ENCODE assay signal across 1 cellular context in the genomic region with DNA sequence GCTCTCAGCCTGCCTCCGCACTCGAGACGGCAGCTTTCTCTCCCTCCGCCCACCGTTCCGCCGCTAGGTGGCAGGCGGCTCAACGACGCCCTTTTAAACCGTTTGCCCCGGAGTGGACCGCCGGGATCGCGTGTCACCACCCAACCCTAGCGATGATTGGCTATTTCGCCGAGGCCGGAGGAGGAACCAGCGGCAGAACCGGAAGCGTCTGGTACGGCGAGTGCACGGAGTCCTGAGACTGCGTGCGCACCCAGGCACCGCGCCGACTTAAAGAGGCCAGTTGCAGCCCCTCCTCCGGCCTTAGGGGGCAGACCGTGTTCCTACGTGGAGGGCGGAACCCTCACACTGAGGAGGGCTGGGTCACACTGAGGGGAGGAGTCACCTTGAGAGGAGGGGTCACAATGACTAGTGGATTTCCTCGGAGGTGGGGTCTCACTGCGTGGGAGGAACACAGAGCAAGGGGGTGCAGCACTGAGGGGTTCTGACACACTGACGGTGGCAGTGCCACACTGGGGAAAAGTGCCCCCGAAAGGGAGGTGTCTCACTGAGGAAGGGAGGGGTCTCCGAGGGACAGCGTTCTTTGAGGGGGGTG.
TF ChIP-seq lines count a peak whose summit lies in the region.

No MANE protein-coding gene starts in this region.

TF ChIP-seq in HEK293, 187 proteins besides CTCF, POLR2A, EP300 and RAD21 (continued from another document and continues in another):
- TF ChIP-seq ZNF654 (tag by site-specific recombination; IDR thresholded peaks at IDR 0.05; ENCODE audit: low read depth) (peak; percentile 47), ZEB2 (tag by site-specific recombination; IDR thresholded peaks at IDR 0.05) (no peak; the same call in none of the 2 replicates), KLF10 (tag by site-specific recombination; IDR thresholded peaks at IDR 0.05) (no peak), FEZF1 (tag by site-specific recombination; IDR thresholded peaks at IDR 0.05) (peak; percentile 79), ZBTB8A (tag by site-specific recombination; IDR thresholded peaks at IDR 0.05) (peak; percentile 68), SP3 (tag by site-specific recombination; IDR thresholded peaks at IDR 0.05) (peak; percentile 92), ZNF626 (tag by site-specific recombination; IDR thresholded peaks at IDR 0.05) (no peak), ZBTB1 (tag by site-specific recombination; IDR thresholded peaks at IDR 0.05) (no peak), ZNF274 (IDR thresholded peaks at IDR 0.05; ENCODE audit: low read length) (no peak), ZNF274 (tag by site-specific recombination; IDR thresholded peaks at IDR 0.05; ENCODE audit: borderline replicate concordance) (no peak), MYNN (tag by site-specific recombination; IDR thresholded peaks at IDR 0.05; ENCODE audit: borderline replicate concordance) (no peak), ZNF423 (tag by site-specific recombination; IDR thresholded peaks at IDR 0.05) (no peak), ZSCAN23 (tag by site-specific recombination; IDR thresholded peaks at IDR 0.05) (no peak), ZNF621 (tag by site-specific recombination; IDR thresholded peaks at IDR 0.05) (no peak), ZNF677 (tag by site-specific recombination; IDR thresholded peaks at IDR 0.05) (no peak), ZNF155 (tag by site-specific recombination; IDR thresholded peaks at IDR 0.05) (no peak), ZNF426 (tag by site-specific recombination; IDR thresholded peaks at IDR 0.05) (no peak), ZNF221 (tag by site-specific recombination; IDR thresholded peaks at IDR 0.05; ENCODE audit: borderline replicate concordance) (no peak), ZNF112 (tag by site-specific recombination; IDR thresholded peaks at IDR 0.05) (no peak), ZNF23 (tag by site-specific recombination; IDR thresholded peaks at IDR 0.05; ENCODE audit: borderline replicate concordance) (no peak), ZNF530 (tag by site-specific recombination; IDR thresholded peaks at IDR 0.05; ENCODE audit: low read depth) (no peak), ZNF169 (tag by site-specific recombination; IDR thresholded peaks at IDR 0.05) (no peak), SP7 (tag by site-specific recombination; IDR thresholded peaks at IDR 0.05) (peak; percentile 50; the same call in 1 of the 2 replicates), ZBTB21 (tag by site-specific recombination; IDR thresholded peaks at IDR 0.05) (no peak), ZNF174 (tag by site-specific recombination; IDR thresholded peaks at IDR 0.05) (no peak), ZNF501 (tag by site-specific recombination; IDR thresholded peaks at IDR 0.05) (no peak; the same call in 1 of the 2 replicates), YY1 (tag by site-specific recombination; IDR thresholded peaks at IDR 0.05) (no peak), ZNF670 (tag by site-specific recombination; IDR thresholded peaks at IDR 0.05; ENCODE audit: low read depth) (no peak), OSR2 (tag by site-specific recombination; IDR thresholded peaks at IDR 0.05) (no peak), ZFP37 (tag by site-specific recombination; IDR thresholded peaks at IDR 0.05) (0 out of 2 replicates have a peak, but pooled peaks have one; percentile 10)
- TF ChIP-seq, protein P1, sequence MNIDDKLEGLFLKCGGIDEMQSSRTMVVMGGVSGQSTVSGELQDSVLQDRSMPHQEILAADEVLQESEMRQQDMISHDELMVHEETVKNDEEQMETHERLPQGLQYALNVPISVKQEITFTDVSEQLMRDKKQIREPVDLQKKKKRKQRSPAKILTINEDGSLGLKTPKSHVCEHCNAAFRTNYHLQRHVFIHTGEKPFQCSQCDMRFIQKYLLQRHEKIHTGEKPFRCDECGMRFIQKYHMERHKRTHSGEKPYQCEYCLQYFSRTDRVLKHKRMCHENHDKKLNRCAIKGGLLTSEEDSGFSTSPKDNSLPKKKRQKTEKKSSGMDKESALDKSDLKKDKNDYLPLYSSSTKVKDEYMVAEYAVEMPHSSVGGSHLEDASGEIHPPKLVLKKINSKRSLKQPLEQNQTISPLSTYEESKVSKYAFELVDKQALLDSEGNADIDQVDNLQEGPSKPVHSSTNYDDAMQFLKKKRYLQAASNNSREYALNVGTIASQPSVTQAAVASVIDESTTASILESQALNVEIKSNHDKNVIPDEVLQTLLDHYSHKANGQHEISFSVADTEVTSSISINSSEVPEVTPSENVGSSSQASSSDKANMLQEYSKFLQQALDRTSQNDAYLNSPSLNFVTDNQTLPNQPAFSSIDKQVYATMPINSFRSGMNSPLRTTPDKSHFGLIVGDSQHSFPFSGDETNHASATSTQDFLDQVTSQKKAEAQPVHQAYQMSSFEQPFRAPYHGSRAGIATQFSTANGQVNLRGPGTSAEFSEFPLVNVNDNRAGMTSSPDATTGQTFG (tag by site-specific recombination; IDR thresholded peaks at IDR 0.05; ENCODE audit: borderline replicate concordance): no peak
- TF ChIP-seq, protein P2, sequence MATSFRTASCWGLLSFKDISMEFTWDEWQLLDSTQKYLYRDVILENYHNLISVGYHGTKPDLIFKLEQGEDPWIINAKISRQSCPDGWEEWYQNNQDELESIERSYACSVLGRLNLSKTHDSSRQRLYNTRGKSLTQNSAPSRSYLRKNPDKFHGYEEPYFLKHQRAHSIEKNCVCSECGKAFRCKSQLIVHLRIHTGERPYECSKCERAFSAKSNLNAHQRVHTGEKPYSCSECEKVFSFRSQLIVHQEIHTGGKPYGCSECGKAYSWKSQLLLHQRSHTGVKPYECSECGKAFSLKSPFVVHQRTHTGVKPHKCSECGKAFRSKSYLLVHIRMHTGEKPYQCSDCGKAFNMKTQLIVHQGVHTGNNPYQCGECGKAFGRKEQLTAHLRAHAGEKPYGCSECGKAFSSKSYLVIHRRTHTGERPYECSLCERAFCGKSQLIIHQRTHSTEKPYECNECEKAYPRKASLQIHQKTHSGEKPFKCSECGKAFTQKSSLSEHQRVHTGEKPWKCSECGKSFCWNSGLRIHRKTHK (tag by site-specific recombination; IDR thresholded peaks at IDR 0.05): no peak
- TF ChIP-seq, protein P3, sequence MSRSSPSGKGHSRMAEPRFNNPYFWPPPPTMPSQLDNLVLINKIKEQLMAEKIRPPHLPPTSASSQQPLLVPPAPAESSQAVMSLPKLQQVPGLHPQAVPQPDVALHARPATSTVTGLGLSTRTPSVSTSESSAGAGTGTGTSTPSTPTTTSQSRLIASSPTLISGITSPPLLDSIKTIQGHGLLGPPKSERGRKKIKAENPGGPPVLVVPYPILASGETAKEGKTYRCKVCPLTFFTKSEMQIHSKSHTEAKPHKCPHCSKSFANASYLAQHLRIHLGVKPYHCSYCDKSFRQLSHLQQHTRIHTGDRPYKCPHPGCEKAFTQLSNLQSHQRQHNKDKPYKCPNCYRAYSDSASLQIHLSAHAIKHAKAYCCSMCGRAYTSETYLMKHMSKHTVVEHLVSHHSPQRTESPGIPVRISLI (tag by site-specific recombination; IDR thresholded peaks at IDR 0.05): no peak
- TF ChIP-seq, protein P4, sequence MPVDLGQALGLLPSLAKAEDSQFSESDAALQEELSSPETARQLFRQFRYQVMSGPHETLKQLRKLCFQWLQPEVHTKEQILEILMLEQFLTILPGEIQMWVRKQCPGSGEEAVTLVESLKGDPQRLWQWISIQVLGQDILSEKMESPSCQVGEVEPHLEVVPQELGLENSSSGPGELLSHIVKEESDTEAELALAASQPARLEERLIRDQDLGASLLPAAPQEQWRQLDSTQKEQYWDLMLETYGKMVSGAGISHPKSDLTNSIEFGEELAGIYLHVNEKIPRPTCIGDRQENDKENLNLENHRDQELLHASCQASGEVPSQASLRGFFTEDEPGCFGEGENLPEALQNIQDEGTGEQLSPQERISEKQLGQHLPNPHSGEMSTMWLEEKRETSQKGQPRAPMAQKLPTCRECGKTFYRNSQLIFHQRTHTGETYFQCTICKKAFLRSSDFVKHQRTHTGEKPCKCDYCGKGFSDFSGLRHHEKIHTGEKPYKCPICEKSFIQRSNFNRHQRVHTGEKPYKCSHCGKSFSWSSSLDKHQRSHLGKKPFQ (tag by site-specific recombination; IDR thresholded peaks at IDR 0.05): no peak
- TF ChIP-seq, protein P5, sequence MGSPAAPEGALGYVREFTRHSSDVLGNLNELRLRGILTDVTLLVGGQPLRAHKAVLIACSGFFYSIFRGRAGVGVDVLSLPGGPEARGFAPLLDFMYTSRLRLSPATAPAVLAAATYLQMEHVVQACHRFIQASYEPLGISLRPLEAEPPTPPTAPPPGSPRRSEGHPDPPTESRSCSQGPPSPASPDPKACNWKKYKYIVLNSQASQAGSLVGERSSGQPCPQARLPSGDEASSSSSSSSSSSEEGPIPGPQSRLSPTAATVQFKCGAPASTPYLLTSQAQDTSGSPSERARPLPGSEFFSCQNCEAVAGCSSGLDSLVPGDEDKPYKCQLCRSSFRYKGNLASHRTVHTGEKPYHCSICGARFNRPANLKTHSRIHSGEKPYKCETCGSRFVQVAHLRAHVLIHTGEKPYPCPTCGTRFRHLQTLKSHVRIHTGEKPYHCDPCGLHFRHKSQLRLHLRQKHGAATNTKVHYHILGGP (tag by site-specific recombination; IDR thresholded peaks at IDR 0.05): no peak
- TF ChIP-seq, protein P6, sequence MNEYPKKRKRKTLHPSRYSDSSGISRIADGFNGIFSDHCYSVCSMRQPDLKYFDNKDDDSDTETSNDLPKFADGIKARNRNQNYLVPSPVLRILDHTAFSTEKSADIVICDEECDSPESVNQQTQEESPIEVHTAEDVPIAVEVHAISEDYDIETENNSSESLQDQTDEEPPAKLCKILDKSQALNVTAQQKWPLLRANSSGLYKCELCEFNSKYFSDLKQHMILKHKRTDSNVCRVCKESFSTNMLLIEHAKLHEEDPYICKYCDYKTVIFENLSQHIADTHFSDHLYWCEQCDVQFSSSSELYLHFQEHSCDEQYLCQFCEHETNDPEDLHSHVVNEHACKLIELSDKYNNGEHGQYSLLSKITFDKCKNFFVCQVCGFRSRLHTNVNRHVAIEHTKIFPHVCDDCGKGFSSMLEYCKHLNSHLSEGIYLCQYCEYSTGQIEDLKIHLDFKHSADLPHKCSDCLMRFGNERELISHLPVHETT (tag by site-specific recombination; IDR thresholded peaks at IDR 0.05): peak; percentile 31; the same call in 1 of the 2 replicates
- TF ChIP-seq, protein P7, sequence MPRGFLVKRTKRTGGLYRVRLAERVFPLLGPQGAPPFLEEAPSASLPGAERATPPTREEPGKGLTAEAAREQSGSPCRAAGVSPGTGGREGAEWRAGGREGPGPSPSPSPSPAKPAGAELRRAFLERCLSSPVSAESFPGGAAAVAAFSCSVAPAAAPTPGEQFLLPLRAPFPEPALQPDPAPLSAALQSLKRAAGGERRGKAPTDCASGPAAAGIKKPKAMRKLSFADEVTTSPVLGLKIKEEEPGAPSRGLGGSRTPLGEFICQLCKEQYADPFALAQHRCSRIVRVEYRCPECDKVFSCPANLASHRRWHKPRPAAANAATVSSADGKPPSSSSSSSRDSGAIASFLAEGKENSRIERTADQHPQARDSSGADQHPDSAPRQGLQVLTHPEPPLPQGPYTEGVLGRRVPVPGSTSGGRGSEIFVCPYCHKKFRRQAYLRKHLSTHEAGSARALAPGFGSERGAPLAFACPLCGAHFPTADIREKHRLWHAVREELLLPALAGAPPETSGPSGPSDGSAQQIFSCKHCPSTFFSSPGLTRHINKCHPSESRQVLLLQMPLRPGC (tag by site-specific recombination; IDR thresholded peaks at IDR 0.05): no peak
- TF ChIP-seq, protein P8, sequence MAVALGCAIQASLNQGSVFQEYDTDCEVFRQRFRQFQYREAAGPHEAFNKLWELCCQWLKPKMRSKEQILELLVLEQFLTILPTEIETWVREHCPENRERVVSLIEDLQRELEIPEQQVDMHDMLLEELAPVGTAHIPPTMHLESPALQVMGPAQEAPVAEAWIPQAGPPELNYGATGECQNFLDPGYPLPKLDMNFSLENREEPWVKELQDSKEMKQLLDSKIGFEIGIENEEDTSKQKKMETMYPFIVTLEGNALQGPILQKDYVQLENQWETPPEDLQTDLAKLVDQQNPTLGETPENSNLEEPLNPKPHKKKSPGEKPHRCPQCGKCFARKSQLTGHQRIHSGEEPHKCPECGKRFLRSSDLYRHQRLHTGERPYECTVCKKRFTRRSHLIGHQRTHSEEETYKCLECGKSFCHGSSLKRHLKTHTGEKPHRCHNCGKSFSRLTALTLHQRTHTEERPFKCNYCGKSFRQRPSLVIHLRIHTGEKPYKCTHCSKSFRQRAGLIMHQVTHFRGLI (tag by site-specific recombination; IDR thresholded peaks at IDR 0.05): no peak
- TF ChIP-seq, protein P9, sequence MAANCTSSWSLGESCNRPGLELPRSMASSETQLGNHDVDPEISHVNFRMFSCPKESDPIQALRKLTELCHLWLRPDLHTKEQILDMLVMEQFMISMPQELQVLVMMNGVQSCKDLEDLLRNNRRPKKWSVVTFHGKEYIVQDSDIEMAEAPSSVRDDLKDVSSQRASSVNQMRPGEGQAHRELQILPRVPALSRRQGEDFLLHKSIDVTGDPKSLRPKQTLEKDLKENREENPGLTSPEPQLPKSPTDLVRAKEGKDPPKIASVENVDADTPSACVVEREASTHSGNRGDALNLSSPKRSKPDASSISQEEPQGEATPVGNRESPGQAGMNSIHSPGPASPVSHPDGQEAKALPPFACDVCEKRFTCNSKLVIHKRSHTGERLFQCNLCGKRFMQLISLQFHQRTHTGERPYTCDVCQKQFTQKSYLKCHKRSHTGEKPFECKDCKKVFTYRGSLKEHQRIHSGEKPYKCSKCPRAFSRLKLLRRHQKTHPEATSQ (tag by site-specific recombination; IDR thresholded peaks at IDR 0.05): no peak
- TF ChIP-seq, protein P10, sequence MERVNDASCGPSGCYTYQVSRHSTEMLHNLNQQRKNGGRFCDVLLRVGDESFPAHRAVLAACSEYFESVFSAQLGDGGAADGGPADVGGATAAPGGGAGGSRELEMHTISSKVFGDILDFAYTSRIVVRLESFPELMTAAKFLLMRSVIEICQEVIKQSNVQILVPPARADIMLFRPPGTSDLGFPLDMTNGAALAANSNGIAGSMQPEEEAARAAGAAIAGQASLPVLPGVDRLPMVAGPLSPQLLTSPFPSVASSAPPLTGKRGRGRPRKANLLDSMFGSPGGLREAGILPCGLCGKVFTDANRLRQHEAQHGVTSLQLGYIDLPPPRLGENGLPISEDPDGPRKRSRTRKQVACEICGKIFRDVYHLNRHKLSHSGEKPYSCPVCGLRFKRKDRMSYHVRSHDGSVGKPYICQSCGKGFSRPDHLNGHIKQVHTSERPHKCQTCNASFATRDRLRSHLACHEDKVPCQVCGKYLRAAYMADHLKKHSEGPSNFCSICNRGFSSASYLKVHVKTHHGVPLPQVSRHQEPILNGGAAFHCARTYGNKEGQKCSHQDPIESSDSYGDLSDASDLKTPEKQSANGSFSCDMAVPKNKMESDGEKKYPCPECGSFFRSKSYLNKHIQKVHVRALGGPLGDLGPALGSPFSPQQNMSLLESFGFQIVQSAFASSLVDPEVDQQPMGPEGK (tag by site-specific recombination; IDR thresholded peaks at IDR 0.05): peak; percentile 99
